Comparison of ENCODE assay signal across 1 cellular context in genomic region chr19:36950335-36951119, GRCh38.
TF ChIP-seq lines count a peak whose summit lies in the region.

No MANE protein-coding gene starts in this region.

TF ChIP-seq in K562, 482 proteins besides CTCF, POLR2A, EP300 and RAD21:
- no peak for TF ChIP-seq ZNF197 (CRISPR knock-in tag; IDR thresholded peaks at IDR 0.05; ENCODE audit: low read depth)
- no peak for TF ChIP-seq SP1 (CRISPR knock-in tag; IDR thresholded peaks at IDR 0.05)
- TF ChIP-seq ZNF274 (IDR thresholded peaks at IDR 0.05; ENCODE audit: borderline replicate concordance, low read depth, low read length): peak; percentile 6; the same call in 1 of the 2 replicates
TF ChIP-seq in K562: peak in this region for 1.
